Comparison of ENCODE assay signal across 14 cellular contexts in the genomic region with DNA sequence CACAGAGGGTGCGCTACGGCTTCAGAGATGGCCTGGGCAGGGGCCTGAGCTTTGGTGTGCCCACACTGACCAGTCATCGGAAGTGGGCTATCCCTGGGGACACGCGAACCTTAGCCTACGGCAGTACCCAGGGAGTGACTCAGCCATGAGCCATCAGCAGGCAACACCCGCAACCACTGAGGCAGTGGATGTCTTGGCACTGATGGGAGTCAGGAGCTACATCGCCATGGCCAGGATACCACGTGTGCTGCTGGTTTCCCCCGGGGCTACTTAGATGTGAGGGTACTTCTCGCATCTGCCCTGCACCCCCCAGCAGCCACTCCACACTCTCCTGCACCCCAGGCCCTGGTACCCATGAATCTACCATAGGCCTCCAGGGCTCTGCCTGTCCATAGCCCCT. TPM values are rescaled to one million over a fixed set of nuclear protein-coding genes. Genes with fewer than 3 reads are reported as not detected.
DNase-seq lines count a peak whose midpoint lies in the region; ATAC-seq, FAIRE-seq and TF ChIP-seq lines count a peak whose summit lies in the region.
"Had no signal": no experiment of that assay in that cellular context is flagged by ENCODE, and none has a peak within 500 bp of the region (broad histone marks: within the 10 kb centered on the region; RNA-seq: fewer than 3 reads in every experiment).

No MANE protein-coding gene starts in this region.

- in situ Hi-C loops in mammary epithelial cell (cut with MboI; ENCODE audit: low sequenced_read_pairs in 2 of 2): no loop called here

- H2AFZ ChIP-seq in mammary epithelial cell (ENCODE audit: low read depth, low read length): no peak overlapping the region
- no peak overlapping the region for H2AFZ ChIP-seq in mesenchymal stem cell (ENCODE audit: low read depth, low read length)

- H3K36me3 Mint-ChIP-seq in natural killer cell treated with Interleukin-12 subunit alpha and Interleukin-12 subunit beta and Interleukin-15 and Interleukin-18, amount 100 ng/mL, for 72 hours: no peaks in the 10 kb centered on the region

- DNase-seq in EH (ENCODE audit: low read depth) (peak; percentile 84), NCI-H460 (ENCODE audit: extremely low read depth, low read depth) (peak; percentile 81), mammary epithelial cell (peak; percentile 96), mesenchymal stem cell (peak; percentile 58), activated gamma-delta T cell (lab: John Stamatoyannopoulos, UW) (no peak), GM19239 (ENCODE audit: insufficient read length, low spot score) (no peak), GDM1 (lab: John Stamatoyannopoulos, UW) (no peak)
- DNase-seq in natural killer cell treated with Interleukin-12 subunit alpha and Interleukin-12 subunit beta and Interleukin-15 and Interleukin-18, amount 100 ng/mL, for 72 hours (ENCODE audit: low spot score): no peak
- DNase-seq: activated effector memory CD4-positive, alpha-beta T cell treated with Interleukin-2 at 50 U/mL for 16 hours; C1 segment of cervical spinal cord; caudate nucleus; esophagus squamous epithelium; NCI-H2081 treated with DMSO at 0.1 percent for 48 hours; T-helper 2 cell had no signal

- H3K23ac ChIP-seq in mesenchymal stem cell (ENCODE audit: low read length in 2 of 2): no peak overlapping the region

- H4K91ac ChIP-seq in mesenchymal stem cell (ENCODE audit: low read length): peak overlapping the region; percentile 49

- peaks cover 4 to 8% of the 10 kb centered on the region in 2 donors for H3K4me1 Mint-ChIP-seq in natural killer cell treated with Interleukin-12 subunit alpha and Interleukin-12 subunit beta and Interleukin-15 and Interleukin-18, amount 100 ng/mL, for 72 hours (ENCODE audit: low read depth in 2 of 2)

- H2BK5ac ChIP-seq in mesenchymal stem cell (ENCODE audit: low read depth, low read length, poor library complexity, severe bottlenecking): no peak overlapping the region

- H2AK5ac ChIP-seq in mesenchymal stem cell (ENCODE audit: low read length, severe bottlenecking): no peak overlapping the region

- intact Hi-C loops in mammary epithelial cell (cut with micrococcal nuclease): no loop called here

- peak overlapping the region; percentile 56 to 67 for H3K18ac ChIP-seq in mesenchymal stem cell (ENCODE audit: low read depth in 1 of 2, low read length in 2 of 2)

- H3K36me3 ChIP-seq in mammary epithelial cell (ENCODE audit: insufficient read depth, low read length): no peaks in the 10 kb centered on the region
- no peaks in the 10 kb centered on the region for H3K36me3 ChIP-seq in mesenchymal stem cell (ENCODE audit: control insufficient read depth in 1 of 2, insufficient read depth in 2 of 2, low read depth in 1 of 2, low read length in 2 of 2)
- H3K36me3 ChIP-seq: esophagus squamous epithelium had no signal

- peak overlapping the region in 1 of 2 experiments; percentile 78 for H3K14ac ChIP-seq in mesenchymal stem cell (ENCODE audit: low read length in 2 of 2)

- H3K4me1 ChIP-seq in mammary epithelial cell (ENCODE audit: insufficient read depth, low read length) (peaks cover 44% of the 10 kb centered on the region), mesenchymal stem cell (ENCODE audit: control insufficient read depth, insufficient read depth, low read depth, low read length) (peaks cover 24% of the 10 kb centered on the region)

- H2BK15ac ChIP-seq in mesenchymal stem cell (ENCODE audit: low read depth, poor library complexity, severe bottlenecking): peak overlapping the region; percentile 29

- H3K27me3 Mint-ChIP-seq in natural killer cell treated with Interleukin-12 subunit alpha and Interleukin-12 subunit beta and Interleukin-15 and Interleukin-18, amount 100 ng/mL, for 72 hours: no peaks in the 10 kb centered on the region

- H3K9ac ChIP-seq in mammary epithelial cell (ENCODE audit: insufficient read depth, low read length) (no peak overlapping the region), mesenchymal stem cell (ENCODE audit: low read length) (no peak overlapping the region)

- peak overlapping the region; percentile 54 for H3K27ac ChIP-seq in mammary epithelial cell (ENCODE audit: insufficient read depth, low read depth, low read length)
- no peak overlapping the region for H3K27ac ChIP-seq in mesenchymal stem cell (ENCODE audit: low read length, poor library complexity, severe bottlenecking)
- H3K27ac ChIP-seq: esophagus squamous epithelium had no signal

- H2BK12ac ChIP-seq in mesenchymal stem cell (ENCODE audit: low read length in 2 of 2): peak overlapping the region in 1 of 2 experiments; percentile 59

- CTCF ChIA-PET in mammary epithelial cell (lab: Charles Lee; ENCODE audit: low non-redundant PET): no interaction called here

- no peak overlapping the region for H2BK120ac ChIP-seq in mesenchymal stem cell (ENCODE audit: low read depth, low read length)

- H3K4me3 ChIP-seq in mammary epithelial cell (replicated peaks in 1 of 3; ENCODE audit: insufficient read depth in 1 of 3, low read depth in 2 of 3, low read length in 3 of 3): no peak overlapping the region
- H3K4me3 ChIP-seq in mesenchymal stem cell (ENCODE audit: insufficient read depth in 1 of 2, low read depth in 1 of 2, low read length in 2 of 2): no peak overlapping the region
- H3K4me3 ChIP-seq: esophagus squamous epithelium had no signal

- no peaks in the 10 kb centered on the region for H3K27me3 ChIP-seq in mammary epithelial cell (ENCODE audit: insufficient read depth, low read length)
- H3K27me3 ChIP-seq in mesenchymal stem cell (ENCODE audit: control insufficient read depth in 1 of 2, insufficient read depth in 1 of 2, low read length in 2 of 2): no peaks in the 10 kb centered on the region
- H3K27me3 ChIP-seq: esophagus squamous epithelium had no signal

- H3K4me2 ChIP-seq in mammary epithelial cell (ENCODE audit: insufficient read depth, low read depth, low read length) (peak overlapping the region; percentile 34), mesenchymal stem cell (ENCODE audit: low read length, poor library complexity, severe bottlenecking) (no peak overlapping the region)

- H3K79me1 ChIP-seq in mesenchymal stem cell (replicated peaks; ENCODE audit: low read length, poor library complexity, severe bottlenecking): no peaks in the 10 kb centered on the region

- ATAC-seq in natural killer cell treated with Interleukin-12 subunit alpha and Interleukin-12 subunit beta and Interleukin-15 and Interleukin-18, amount 100 ng/mL, for 72 hours: no peak

- H3K79me2 ChIP-seq in mammary epithelial cell (ENCODE audit: insufficient read depth, low read length): no peaks in the 10 kb centered on the region

- no peak overlapping the region for H3K4me3 Mint-ChIP-seq in natural killer cell treated with Interleukin-12 subunit alpha and Interleukin-12 subunit beta and Interleukin-15 and Interleukin-18, amount 100 ng/mL, for 72 hours

- no peak for FAIRE-seq in GM19239 (lab: Jason Lieb, UNC)

- H4K8ac ChIP-seq in mesenchymal stem cell (ENCODE audit: low read length): peak overlapping the region; percentile 65

- peak overlapping the region in 1 of 2 experiments; percentile 20 for H3K4ac ChIP-seq in mesenchymal stem cell (ENCODE audit: low read depth in 1 of 2, low read length in 2 of 2)

- BruUV-seq in mammary epithelial cell (replicated peaks; lab: Mats Ljungman, UMichigan): no TSS peak

- dilution Hi-C loops in mammary epithelial cell (cut with HindIII; ENCODE audit: low sequenced_read_pairs): no loop called here

- WGBS in mammary epithelial cell (ENCODE audit: low coverage, missing lambda C conversion rate): 5% methylated on average over 6 of the region's 11 CpGs
- WGBS in mesenchymal stem cell: 78% methylated on average over 11 of the region's 11 CpGs

- no peaks in the 10 kb centered on the region for H4K20me1 ChIP-seq in mammary epithelial cell (ENCODE audit: insufficient read depth, low read length)

- no peak for TF ChIP-seq CTCF in mammary epithelial cell (conservative IDR thresholded peaks at IDR 0.05 in 1 of 2, IDR thresholded peaks at IDR 0.05 in 1 of 2; ENCODE audit: extremely low read depth in 1 of 2, insufficient read depth in 1 of 2, low read depth in 1 of 2, low read length in 2 of 2)

- H3K27ac Mint-ChIP-seq in natural killer cell treated with Interleukin-12 subunit alpha and Interleukin-12 subunit beta and Interleukin-15 and Interleukin-18, amount 100 ng/mL, for 72 hours: no peak overlapping the region

- H3K9me3 ChIP-seq in mammary epithelial cell (replicated peaks; ENCODE audit: insufficient read depth, low read length): no peaks in the 10 kb centered on the region
- peaks cover 17% of the 10 kb centered on the region for H3K9me3 ChIP-seq in mesenchymal stem cell (ENCODE audit: control insufficient read depth, low read length)
- H3K9me3 ChIP-seq: esophagus squamous epithelium had no signal

- H3K9me3 Mint-ChIP-seq in natural killer cell treated with Interleukin-12 subunit alpha and Interleukin-12 subunit beta and Interleukin-15 and Interleukin-18, amount 100 ng/mL, for 72 hours: no peaks in the 10 kb centered on the region

RNA-seq across cellular contexts. Expression of a gene that starts 12.8 kb away (rescaled TPM):
- 189 and 215 TPM in 2 replicates for total RNA-seq in NCI-H460 (2014; rRNA removed; shearing (Covaris generic))
- 185 and 207 TPM in 2 replicates for polyA plus RNA-seq in NCI-H460 (2014; cell fraction: nucleus; rRNA removed)
- 10 to 100 TPM; 26.3 to 82.8 TPM for total RNA-seq in mammary epithelial cell
- 75.1 TPM for polyA plus RNA-seq in mammary epithelial cell
- polyA minus RNA-seq in mammary epithelial cell: 56.5 TPM
- polyA plus RNA-seq in mesenchymal stem cell (2013, experiment 1 of 2): 35.6 TPM
- polyA plus RNA-seq in mesenchymal stem cell (2013, experiment 2 of 2): 36.5 TPM
- total RNA-seq in natural killer cell treated with Interleukin-12 subunit alpha and Interleukin-12 subunit beta and Interleukin-15 and Interleukin-18, amount 100 ng/mL, for 72 hours: 10 to 100 TPM; 13.8 to 19.0 TPM

Comparison
In these comparisons a context has a peak if more than half of its experiments do, and no peak if none do; other contexts are left out.
1. DNase-seq: peak in EH (single experiment), NCI-H460 (single experiment), mammary epithelial cell (single experiment) and mesenchymal stem cell (single experiment); none in activated gamma-delta T cell (single experiment), natural killer cell treated with Interleukin-12 subunit alpha and Interleukin-12 subunit beta and Interleukin-15 and Interleukin-18, amount 100 ng/mL, for 72 hours (single experiment), GM19239 (single experiment) and GDM1 (single experiment).